In genomic region chrX:19774905-19775304, GRCh38 we compare ENCODE assay signal across 14 cellular contexts.
A peak's percentile ranks its signal among the peaks of the same experiment; 100 is the strongest.
DNase-seq lines count a peak whose midpoint lies in the region; ATAC-seq, FAIRE-seq and TF ChIP-seq lines count a peak whose summit lies in the region.
"Had no signal": no experiment of that assay in that cellular context is flagged by ENCODE, and none has a peak within 500 bp of the region (broad histone marks: within the 10 kb centered on the region; RNA-seq: fewer than 3 reads in every experiment).

No MANE protein-coding gene starts in this region.

- H3K4me2 ChIP-seq in GM12878 (ENCODE audit: control insufficient read depth, insufficient read depth) = peak overlapping the region; percentile 46

- peak overlapping the region; percentile 60 for H3K9ac ChIP-seq in GM12878 (ENCODE audit: control insufficient read depth, insufficient read depth, low read length)

- POLR2A ChIA-PET in GM12878 (lab: Charles Lee) = interaction anchor here (0.6 to 4.4 kb wide), 14 partner anchors 8 to 88 kb away, joined by 3 to 23 read pairs (median 4); no protein-coding TSS in a partner anchor

- TF ChIP-seq CTCF in GM12878 (IDR thresholded peaks at IDR 0.05 in 2 of 3, conservative IDR thresholded peaks at IDR 0.05 in 1 of 3; ENCODE audit: control insufficient read depth in 2 of 3, extremely low read depth in 1 of 3, insufficient read depth in 1 of 3, low read depth in 3 of 3, low read length in 3 of 3) = no peak

- ATAC-seq in T-helper 17 cell (peak; percentile 63), GM12878 (peak; percentile 40)

- no peaks in the 10 kb centered on the region for H3K36me3 Mint-ChIP-seq in T-helper 17 cell (ENCODE audit: low read depth)

- FAIRE-seq in GM12878 (lab: Jason Lieb, UNC) = no peak
- FAIRE-seq: keratinocyte had no signal

- SMC1A ChIA-PET in GM12878 (lab: Charles Lee; ENCODE audit: uncharacterized antibody, unreplicated experiment) = interaction anchor here (1.1 to 26.5 kb wide), 13 partner anchors 11 to 101 kb away, joined by 3 to 624 read pairs (median 11); no protein-coding TSS in a partner anchor

- peaks cover 57% of the 10 kb centered on the region for H3K79me2 ChIP-seq in GM12878 (ENCODE audit: control insufficient read depth, insufficient read depth, low read length)

- no peaks in the 10 kb centered on the region for H3K36me3 ChIP-seq in GM12878 (ENCODE audit: control insufficient read depth in 2 of 2, insufficient read depth in 2 of 2, low read length in 1 of 2)
- no peaks in the 10 kb centered on the region for H3K36me3 ChIP-seq in H7 (replicated peaks; ENCODE audit: control insufficient read depth, insufficient read depth, low read length)
- H3K36me3 ChIP-seq: Peyer's patch, suprapubic skin had no signal

- H3K4me3 ChIP-seq in GM12878 (no peak overlapping the region), H7 (ENCODE audit: insufficient read depth, low read depth, low read length) (no peak overlapping the region)
- H3K4me3 ChIP-seq: Peyer's patch, suprapubic skin had no signal

- no peaks in the 10 kb centered on the region for H4K20me1 ChIP-seq in GM12878 (ENCODE audit: control insufficient read depth, insufficient read depth)

- no TSS peak for BruUV-seq in GM12878 (replicated peaks; lab: Mats Ljungman, UMichigan)

- in situ Hi-C loops in GM12878 (cut with MboI) = no loop called here

- RAD21 ChIA-PET in GM12878 (lab: Charles Lee; ENCODE audit: unreplicated experiment) = interaction anchor here (0.9 to 7.6 kb wide), 17 partner anchors 7 to 109 kb away, joined by 3 to 80 read pairs (median 13); no protein-coding TSS in a partner anchor

- TF ChIP-seq POLR2A in GM12878 (IDR thresholded peaks at IDR 0.05; ENCODE audit: low read depth, low read length) = no peak

- no peak for TF ChIP-seq EP300 in GM12878 (IDR thresholded peaks at IDR 0.05; ENCODE audit: borderline replicate concordance in 1 of 2, control insufficient read depth in 1 of 2, low read depth in 2 of 2, low read length in 2 of 2)

- TF ChIP-seq RAD21 in GM12878 (IDR thresholded peaks at IDR 0.05; ENCODE audit: insufficient read depth, low read depth, low read length) = no peak

- H3K27ac ChIP-seq in GM12878 (ENCODE audit: control insufficient read depth, insufficient read depth) = peak overlapping the region; percentile 90
- H3K27ac ChIP-seq: suprapubic skin had no signal

- peaks cover 46% of the 10 kb centered on the region for H3K4me1 Mint-ChIP-seq in T-helper 17 cell

- H3K4me1 ChIP-seq in GM12878 (ENCODE audit: control insufficient read depth, insufficient read depth, low read length) = peaks cover 54% of the 10 kb centered on the region

- no peaks in the 10 kb centered on the region for H3K27me3 Mint-ChIP-seq in T-helper 17 cell

- H2AFZ ChIP-seq in GM12878 (ENCODE audit: control insufficient read depth, low read depth, low read length) = no peak overlapping the region

- CTCF ChIA-PET in GM12878 (lab: Yijun Ruan, JAX) = interaction anchor here (1.4 to 2.0 kb wide), 3 partner anchors 31 to 65 kb away, joined by 3 to 5 read pairs (median 4); no protein-coding TSS in a partner anchor

- intact Hi-C loops in GM12878 (cut with micrococcal nuclease; ENCODE audit: unreplicated experiment) = no loop called here

- H3K27me3 ChIP-seq in GM12878 (replicated peaks in 1 of 2; ENCODE audit: control insufficient read depth in 2 of 2, insufficient read depth in 2 of 2, low read length in 1 of 2) = no peaks in the 10 kb centered on the region
- no peaks in the 10 kb centered on the region for H3K27me3 ChIP-seq in H7 (ENCODE audit: control insufficient read depth, insufficient read depth, low read length)
- H3K27me3 ChIP-seq: Peyer's patch, suprapubic skin had no signal

- H3K9me3 ChIP-seq in T-helper 17 cell (ENCODE audit: control insufficient read depth, low read length, poor library complexity, severe bottlenecking) (no peaks in the 10 kb centered on the region), GM12878 (replicated peaks; ENCODE audit: control insufficient read depth, insufficient read depth, low read length) (no peaks in the 10 kb centered on the region; the same call in 1 of the 3 replicates)
- H3K9me3 ChIP-seq: Peyer's patch, suprapubic skin had no signal

- no peak overlapping the region for H3K4me3 Mint-ChIP-seq in T-helper 17 cell
- H3K4me3 Mint-ChIP-seq: mesothelial cell of epicardium had no signal

- WGBS in GM12878 (ENCODE audit: insufficient coverage, insufficient replicate concordance, low lambda C conversion rate, missing lambda C conversion rate) = 11% methylated on average over 4 of the region's 4 CpGs

- H3K27ac Mint-ChIP-seq in T-helper 17 cell = peak overlapping the region; percentile 95
- H3K27ac Mint-ChIP-seq: mesothelial cell of epicardium had no signal

- DNase-seq in stimulated activated CD4-positive, alpha-beta T cell treated with anti-CD3 and anti-CD28 coated beads, Interleukin-4, amount 100 ng/mL, for 24 hours = peak; percentile 45
- no peak for DNase-seq in stimulated activated CD4-positive, alpha-beta T cell treated with anti-CD3 and anti-CD28 coated beads, Interleukin-2, amount 100 ng/mL, for 24 hours
- DNase-seq in T-helper 17 cell = no peak
- no peak for DNase-seq in GM12878 (ENCODE audit: low read depth, low spot score)
- DNase-seq in T-helper 9 cell = no peak
- no peak for DNase-seq in H7
- DNase-seq in NCI-H524 (lab: John Stamatoyannopoulos, UW) = no peak
- DNase-seq in GOT3 (lab: John Stamatoyannopoulos, UW) = no peak
- DNase-seq: NCI-H187, NCI-H524 treated with DMSO at 0.1 percent for 48 hours, Peyer's patch had no signal

TF ChIP-seq in GM12878, 131 proteins besides CTCF, POLR2A, EP300 and RAD21:
- no peak for TF ChIP-seq HDAC2 (IDR thresholded peaks at IDR 0.05)
- peak; percentile 61; the same call in 1 of the 2 replicates for TF ChIP-seq RUNX3 (IDR thresholded peaks at IDR 0.05; ENCODE audit: low read length)
- TF ChIP-seq NFIC (IDR thresholded peaks at IDR 0.05; ENCODE audit: low read depth, low read length) = 0 out of 2 replicates have a peak, but pooled peaks have one; percentile 20
- TF ChIP-seq, protein P1, sequence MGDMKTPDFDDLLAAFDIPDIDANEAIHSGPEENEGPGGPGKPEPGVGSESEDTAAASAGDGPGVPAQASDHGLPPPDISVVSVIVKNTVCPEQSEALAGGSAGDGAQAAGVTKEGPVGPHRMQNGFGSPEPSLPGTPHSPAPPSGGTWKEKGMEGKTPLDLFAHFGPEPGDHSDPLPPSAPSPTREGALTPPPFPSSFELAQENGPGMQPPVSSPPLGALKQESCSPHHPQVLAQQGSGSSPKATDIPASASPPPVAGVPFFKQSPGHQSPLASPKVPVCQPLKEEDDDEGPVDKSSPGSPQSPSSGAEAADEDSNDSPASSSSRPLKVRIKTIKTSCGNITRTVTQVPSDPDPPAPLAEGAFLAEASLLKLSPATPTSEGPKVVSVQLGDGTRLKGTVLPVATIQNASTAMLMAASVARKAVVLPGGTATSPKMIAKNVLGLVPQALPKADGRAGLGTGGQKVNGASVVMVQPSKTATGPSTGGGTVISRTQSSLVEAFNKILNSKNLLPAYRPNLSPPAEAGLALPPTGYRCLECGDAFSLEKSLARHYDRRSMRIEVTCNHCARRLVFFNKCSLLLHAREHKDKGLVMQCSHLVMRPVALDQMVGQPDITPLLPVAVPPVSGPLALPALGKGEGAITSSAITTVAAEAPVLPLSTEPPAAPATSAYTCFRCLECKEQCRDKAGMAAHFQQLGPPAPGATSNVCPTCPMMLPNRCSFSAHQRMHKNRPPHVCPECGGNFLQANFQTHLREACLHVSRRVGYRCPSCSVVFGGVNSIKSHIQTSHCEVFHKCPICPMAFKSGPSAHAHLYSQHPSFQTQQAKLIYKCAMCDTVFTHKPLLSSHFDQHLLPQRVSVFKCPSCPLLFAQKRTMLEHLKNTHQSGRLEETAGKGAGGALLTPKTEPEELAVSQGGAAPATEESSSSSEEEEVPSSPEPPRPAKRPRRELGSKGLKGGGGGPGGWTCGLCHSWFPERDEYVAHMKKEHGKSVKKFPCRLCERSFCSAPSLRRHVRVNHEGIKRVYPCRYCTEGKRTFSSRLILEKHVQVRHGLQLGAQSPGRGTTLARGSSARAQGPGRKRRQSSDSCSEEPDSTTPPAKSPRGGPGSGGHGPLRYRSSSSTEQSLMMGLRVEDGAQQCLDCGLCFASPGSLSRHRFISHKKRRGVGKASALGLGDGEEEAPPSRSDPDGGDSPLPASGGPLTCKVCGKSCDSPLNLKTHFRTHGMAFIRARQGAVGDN (IDR thresholded peaks at IDR 0.05) = peak; percentile 21; the same call in 1 of the 2 replicates
- peak in 1 of 2 experiments; percentile 8; a peak in 1 of 4 replicates for TF ChIP-seq IKZF2 (IDR thresholded peaks at IDR 0.05)
- TF ChIP-seq EED (IDR thresholded peaks at IDR 0.05; ENCODE audit: low read depth) = 0 out of 2 replicates have a peak, but pooled peaks have one; percentile 31
- TF ChIP-seq USF1 (IDR thresholded peaks at IDR 0.05; ENCODE audit: borderline replicate concordance, extremely low read length, insufficient read depth, low read depth, low read length) = no peak
- TF ChIP-seq ZNF622 (IDR thresholded peaks at IDR 0.05) = no peak
- TF ChIP-seq, protein P2, sequence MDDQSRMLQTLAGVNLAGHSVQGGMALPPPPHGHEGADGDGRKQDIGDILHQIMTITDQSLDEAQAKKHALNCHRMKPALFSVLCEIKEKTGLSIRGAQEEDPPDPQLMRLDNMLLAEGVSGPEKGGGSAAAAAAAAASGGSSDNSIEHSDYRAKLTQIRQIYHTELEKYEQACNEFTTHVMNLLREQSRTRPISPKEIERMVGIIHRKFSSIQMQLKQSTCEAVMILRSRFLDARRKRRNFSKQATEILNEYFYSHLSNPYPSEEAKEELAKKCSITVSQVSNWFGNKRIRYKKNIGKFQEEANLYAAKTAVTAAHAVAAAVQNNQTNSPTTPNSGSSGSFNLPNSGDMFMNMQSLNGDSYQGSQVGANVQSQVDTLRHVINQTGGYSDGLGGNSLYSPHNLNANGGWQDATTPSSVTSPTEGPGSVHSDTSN (IDR thresholded peaks at IDR 0.05; ENCODE audit: insufficient replicate concordance, low read depth, low read length) = no peak
TF ChIP-seq in GM12878: peak in this region for 5.
